ENCODE assay signal across 13 cellular contexts in the genomic region with DNA sequence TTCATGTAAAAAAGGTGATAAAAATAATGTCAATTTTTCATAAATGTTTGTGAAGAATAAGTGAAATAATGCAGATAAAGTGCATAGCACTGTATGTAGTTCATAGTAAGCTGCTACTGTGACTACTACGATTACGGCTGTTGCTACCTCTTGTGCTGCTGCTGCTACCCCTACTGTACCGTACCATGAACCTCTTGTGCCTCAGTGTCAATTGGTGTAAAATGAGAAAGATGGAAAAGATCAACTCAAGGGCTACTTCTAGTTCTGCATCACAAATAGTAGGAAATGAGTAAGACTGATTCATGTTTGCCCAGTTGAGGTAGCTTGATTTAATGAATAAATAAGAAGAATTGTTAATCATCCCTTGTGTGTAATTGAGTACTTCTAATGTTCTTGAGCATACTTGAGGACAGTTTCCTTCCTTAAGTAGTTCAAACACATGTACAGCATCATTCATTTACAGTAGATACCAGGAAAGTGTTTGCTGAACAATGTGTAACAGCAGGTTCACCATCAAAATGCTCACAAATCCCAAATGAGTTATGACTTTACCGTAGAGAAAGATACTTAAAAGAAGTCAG.
"Had no signal": no experiment of that assay in that cellular context is flagged by ENCODE, and none has a peak within 500 bp of the region (broad histone marks: within the 10 kb centered on the region; RNA-seq: fewer than 3 reads in every experiment).

No MANE protein-coding gene starts in this region.

- DNase-seq: activated CD4-positive, alpha-beta memory T cell treated with anti-CD3 and anti-CD28 coated beads for 36 hours; activated gamma-delta T cell treated with Interleukin-2 at 50 U/mL for 16 hours; activated T-cell treated with anti-CD3 and anti-CD28 coated beads for 4 hours; dermis blood vessel endothelial cell; effector memory CD4-positive, alpha-beta T cell; foreskin melanocyte; glutamatergic neuron; hippocampal formation; left colon; occipital lobe; stimulated activated CD8-positive, alpha-beta memory T cell treated with anti-CD3 and anti-CD28 coated beads, Interleukin-4, amount 100 ng/mL, for 48 hours; stimulated activated naive CD4-positive, alpha-beta T cell had no signal

- ATAC-seq: activated naive CD4-positive, alpha-beta T cell treated with anti-CD3 and anti-CD28 coated beads, Interleukin-2, amount 50 U/mL, for 72 hours; left colon had no signal
